23 cellular contexts compared by ENCODE assay signal in genomic region chr17:76981545-76982295, GRCh38.
DNase-seq lines count a peak whose midpoint lies in the region; ATAC-seq lines count a peak whose summit lies in the region.
"Had no signal": no experiment of that assay in that cellular context is flagged by ENCODE, and none has a peak within 500 bp of the region (broad histone marks: within the 10 kb centered on the region; RNA-seq: fewer than 3 reads in every experiment).

No MANE protein-coding gene starts in this region.

- H3K4me1 Mint-ChIP-seq in activated CD4-positive, alpha-beta T cell treated with anti-CD3 and anti-CD28 coated beads, Interleukin-2, amount 10 ng/mL, durations not matched to agents 7 days and 5 days, result peaks cover 21% of the 10 kb centered on the region
- H3K4me1 Mint-ChIP-seq in T-helper 17 cell, result peaks cover 19% of the 10 kb centered on the region
- H3K4me1 Mint-ChIP-seq in naive thymus-derived CD4-positive, alpha-beta T cell, result peaks cover 8 to 30% (median 23%) of the 10 kb centered on the region in 7 donors

- H3K9me3 Mint-ChIP-seq in activated CD4-positive, alpha-beta T cell treated with anti-CD3 and anti-CD28 coated beads, Interleukin-2, amount 10 ng/mL, durations not matched to agents 7 days and 5 days, result peaks cover 10% of the 10 kb centered on the region
- peaks cover 0 to 20% (median 11%) of the 10 kb centered on the region in 11 donors for H3K9me3 Mint-ChIP-seq in naive thymus-derived CD4-positive, alpha-beta T cell

- H3K27me3 Mint-ChIP-seq in activated CD4-positive, alpha-beta T cell treated with anti-CD3 and anti-CD28 coated beads, Interleukin-2, amount 10 ng/mL, durations not matched to agents 7 days and 5 days, result peaks cover under 1% of the 10 kb centered on the region
- H3K27me3 Mint-ChIP-seq in T-helper 17 cell, result no peaks in the 10 kb centered on the region
- H3K27me3 Mint-ChIP-seq in naive thymus-derived CD4-positive, alpha-beta T cell, result peaks cover 0 to 4% (median 0%) of the 10 kb centered on the region in 5 donors

- intact Hi-C loops in naive thymus-derived CD4-positive, alpha-beta T cell (cut with micrococcal nuclease), result loop anchor here (1.0 kb wide), 1 partner anchor 17 kb away; no protein-coding TSS in a partner anchor

- H3K36me3 ChIP-seq in naive thymus-derived CD4-positive, alpha-beta T cell (ENCODE audit: control insufficient read depth in 2 of 3, insufficient read depth in 3 of 3, low read length in 3 of 3), result no peaks in the 10 kb centered on the region
- H3K36me3 ChIP-seq: ovary had no signal

- no peak overlapping the region for H3K4me3 Mint-ChIP-seq in activated CD4-positive, alpha-beta T cell treated with anti-CD3 and anti-CD28 coated beads, Interleukin-2, amount 10 ng/mL, durations not matched to agents 7 days and 5 days
- no peak overlapping the region for H3K4me3 Mint-ChIP-seq in T-helper 17 cell
- peak overlapping the region in 6 of 10 donors; percentile 21 to 78 (median 58) for H3K4me3 Mint-ChIP-seq in naive thymus-derived CD4-positive, alpha-beta T cell
- H3K4me3 Mint-ChIP-seq: activated CD8-positive, alpha-beta T cell treated with anti-CD3 and anti-CD28 coated beads, Interleukin-2, amount 10 ng/mL, durations not matched to agents 7 days and 5 days had no signal

- H3K27ac ChIP-seq in naive thymus-derived CD4-positive, alpha-beta T cell (ENCODE audit: low read depth, low read length), result peak overlapping the region; percentile 49
- H3K27ac ChIP-seq: C4-2B, foreskin keratinocyte, KMS-11, ovary had no signal

- POLR2A ChIA-PET in activated CD4-positive, alpha-beta T cell treated with anti-CD3 and anti-CD28 coated beads, Interleukin-2, amount 10 ng/mL, durations not matched to agents 7 days and 5 days (lab: Charles Lee), result no interaction called here
- POLR2A ChIA-PET in naive thymus-derived CD4-positive, alpha-beta T cell (lab: Charles Lee), result interaction anchor here (0.5 to 2.9 kb wide), 8 partner anchors 8 to 626 kb away, joined by 3 to 8 read pairs (median 4); no protein-coding TSS in a partner anchor

- no peaks in the 10 kb centered on the region for H3K27me3 ChIP-seq in naive thymus-derived CD4-positive, alpha-beta T cell (ENCODE audit: control insufficient read depth in 2 of 2, insufficient read depth in 2 of 2, low read length in 2 of 2)
- H3K27me3 ChIP-seq: ovary had no signal

- no peak for ATAC-seq in T-helper 17 cell
- no peak for ATAC-seq in naive thymus-derived CD4-positive, alpha-beta T cell
- no peak for ATAC-seq in GM18907 (IDR thresholded peaks at IDR 0.05; ENCODE audit: unreplicated experiment)
- ATAC-seq: foreskin keratinocyte, left lobe of liver had no signal

- CTCF ChIA-PET in activated CD4-positive, alpha-beta T cell treated with anti-CD3 and anti-CD28 coated beads, Interleukin-2, amount 10 ng/mL, durations not matched to agents 7 days and 5 days (lab: Charles Lee), result no interaction called here
- CTCF ChIA-PET in naive thymus-derived CD4-positive, alpha-beta T cell (lab: Charles Lee), result interaction anchor here (1.4 to 1.5 kb wide), 2 partner anchors 13 to 27 kb away, joined by 3 to 4 read pairs; no protein-coding TSS in a partner anchor

- no peaks in the 10 kb centered on the region for H3K9me3 ChIP-seq in T-helper 17 cell (ENCODE audit: control insufficient read depth, low read length, poor library complexity, severe bottlenecking)
- H3K9me3 ChIP-seq in naive thymus-derived CD4-positive, alpha-beta T cell (ENCODE audit: control insufficient read depth in 2 of 3, low read length in 3 of 3), result peaks cover 0 to 13% (median 0%) of the 10 kb centered on the region in 3 experiments
- H3K9me3 ChIP-seq: ovary, SK-N-SH had no signal

- peak overlapping the region; percentile 89 for H3K27ac Mint-ChIP-seq in activated CD4-positive, alpha-beta T cell treated with anti-CD3 and anti-CD28 coated beads, Interleukin-2, amount 10 ng/mL, durations not matched to agents 7 days and 5 days
- peak overlapping the region; percentile 94 for H3K27ac Mint-ChIP-seq in T-helper 17 cell
- peak overlapping the region in 8 of 9 donors; percentile 56 to 92 (median 88) for H3K27ac Mint-ChIP-seq in naive thymus-derived CD4-positive, alpha-beta T cell

- no peak overlapping the region for H3K4me3 ChIP-seq in naive thymus-derived CD4-positive, alpha-beta T cell (ENCODE audit: low read length)
- H3K4me3 ChIP-seq: ovary had no signal

- DNase-seq in activated CD4-positive, alpha-beta T cell treated with anti-CD3 and anti-CD28 coated beads, Interleukin-2, amount 10 ng/mL, durations not matched to agents 7 days and 5 days, result no peak
- DNase-seq in activated CD4-positive, alpha-beta T cell treated with anti-CD3 and anti-CD28 coated beads, Interleukin-2, amount 50 U/mL, for 1 hour, result no peak
- peak; percentile 82 for DNase-seq in D341Med (ENCODE audit: low spot score)
- DNase-seq in T-helper 17 cell, result no peak
- no peak for DNase-seq in naive thymus-derived CD4-positive, alpha-beta T cell
- DNase-seq in iPS-NIHi11 (ENCODE audit: low spot score), result no peak
- no peak for DNase-seq in DMS53 (lab: John Stamatoyannopoulos, UW)
- DNase-seq: ACHN; activated T-cell treated with anti-CD3 and anti-CD28 coated beads, Interleukin-2, amount 50 U/mL, for 1 hour; effector memory CD4-positive, alpha-beta T cell; foreskin keratinocyte; mesendoderm; naive B cell; NCI-H2107; NCI-H526 treated with DMSO at 0.1 percent for 48 hours; ovary; retina; SK-N-SH had no signal

- peaks cover 14 to 20% of the 10 kb centered on the region in 2 donors for H3K4me1 ChIP-seq in naive thymus-derived CD4-positive, alpha-beta T cell (ENCODE audit: control insufficient read depth in 2 of 2, insufficient read depth in 2 of 2, low read length in 2 of 2)
- H3K4me1 ChIP-seq: foreskin keratinocyte had no signal

- no peaks in the 10 kb centered on the region for H3K36me3 Mint-ChIP-seq in activated CD4-positive, alpha-beta T cell treated with anti-CD3 and anti-CD28 coated beads, Interleukin-2, amount 10 ng/mL, durations not matched to agents 7 days and 5 days (ENCODE audit: low read depth)
- no peaks in the 10 kb centered on the region for H3K36me3 Mint-ChIP-seq in T-helper 17 cell (ENCODE audit: low read depth)
- H3K36me3 Mint-ChIP-seq in naive thymus-derived CD4-positive, alpha-beta T cell, result peaks cover 4 to 14% (median 8%) of the 10 kb centered on the region in 5 donors

Comparison
In these comparisons a context has a peak if more than half of its experiments do, and no peak if none do; other contexts are left out.
1. H3K4me3 Mint-ChIP-seq: peak in naive thymus-derived CD4-positive, alpha-beta T cell (6 of 10); none in activated CD4-positive, alpha-beta T cell treated with anti-CD3 and anti-CD28 coated beads, Interleukin-2, amount 10 ng/mL, durations not matched to agents 7 days and 5 days (single experiment) and T-helper 17 cell (single experiment).
2. Peak in every context shown above with its lines, with median percentiles within 50 percentile points of each other: H3K27ac Mint-ChIP-seq.